ENCODE assay signal across 11 cellular contexts in the genomic region with DNA sequence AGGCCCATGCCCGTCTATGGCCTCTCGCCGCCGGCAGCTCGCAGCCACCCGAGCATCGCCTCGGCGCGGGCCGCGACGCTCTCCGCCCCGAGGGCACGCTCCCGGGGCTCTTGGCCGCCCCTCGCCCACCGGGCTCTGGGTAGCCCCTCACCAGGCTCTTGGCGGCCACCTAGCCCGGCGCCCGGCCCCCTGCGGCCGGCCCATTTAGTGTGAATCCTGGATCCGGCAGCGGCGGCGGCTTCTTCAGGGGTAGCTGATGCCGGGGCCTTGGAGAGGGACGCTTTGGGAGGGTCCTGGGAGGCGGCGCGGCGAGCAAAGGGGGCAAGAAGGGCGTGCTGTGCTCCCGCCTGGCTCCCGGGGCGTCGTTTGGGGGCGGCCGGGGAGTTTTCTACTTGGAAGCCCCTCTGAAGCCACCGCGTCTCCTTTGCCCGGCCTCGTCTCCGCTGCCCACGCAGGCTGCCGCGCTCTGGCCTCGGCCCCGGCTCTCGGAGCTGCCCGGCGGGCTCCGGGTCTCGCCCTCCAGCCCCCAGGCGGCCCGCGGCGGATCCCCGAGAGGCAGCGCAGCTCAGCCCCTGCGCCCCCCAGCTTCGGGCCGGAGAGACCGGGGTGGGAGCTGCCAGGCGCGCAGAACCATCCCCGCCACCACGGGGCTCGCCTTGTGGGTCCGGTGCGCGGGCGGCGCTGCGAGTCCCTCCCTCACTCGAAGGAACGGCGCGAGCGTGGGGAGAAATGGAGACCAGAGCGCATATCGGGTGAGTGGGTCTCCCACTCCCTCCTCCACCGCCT. TPM values are rescaled to one million over a fixed set of nuclear protein-coding genes. Genes with fewer than 3 reads are reported as not detected.
DNase-seq lines count a peak whose midpoint lies in the region; ATAC-seq and TF ChIP-seq lines count a peak whose summit lies in the region.
"Had no signal": no experiment of that assay in that cellular context is flagged by ENCODE, and none has a peak within 500 bp of the region (broad histone marks: within the 10 kb centered on the region; RNA-seq: fewer than 3 reads in every experiment).

No MANE protein-coding gene starts in this region.

- peaks cover 45% of the 10 kb centered on the region for H3K27me3 Mint-ChIP-seq in neural crest cell (ENCODE audit: low read depth)

- no peaks in the 10 kb centered on the region for H3K36me3 Mint-ChIP-seq in neural crest cell (ENCODE audit: low read depth)
- H3K36me3 Mint-ChIP-seq: activated naive CD8-positive, alpha-beta T cell treated with anti-CD3 and anti-CD28 coated beads, Interleukin-2, amount 10 ng/mL, durations not matched to agents 7 days and 5 days; naive B cell had no signal

- peak overlapping the region; percentile 66 for H3K4me3 Mint-ChIP-seq in neural crest cell
- H3K4me3 Mint-ChIP-seq: activated naive CD8-positive, alpha-beta T cell treated with anti-CD3 and anti-CD28 coated beads, Interleukin-2, amount 10 ng/mL, durations not matched to agents 7 days and 5 days had no signal

- peak overlapping the region; percentile 69 for H2AFZ ChIP-seq in GM23248

- H3K4me1 ChIP-seq in GM23248 (ENCODE audit: insufficient read depth), result no peaks in the 10 kb centered on the region
- H3K4me1 ChIP-seq in ectodermal cell (ENCODE audit: control insufficient read depth, insufficient read depth, low read length), result peaks cover 18% of the 10 kb centered on the region
- H3K4me1 ChIP-seq: Caco-2 had no signal

- no peaks in the 10 kb centered on the region for H3K9me3 ChIP-seq in GM23248 (ENCODE audit: low read depth)
- no peaks in the 10 kb centered on the region for H3K9me3 ChIP-seq in ectodermal cell (ENCODE audit: control insufficient read depth, low read length)
- H3K9me3 ChIP-seq: Caco-2 had no signal

- ATAC-seq in HG03571 (IDR thresholded peaks at IDR 0.05; ENCODE audit: unreplicated experiment), result no peak
- no peak for ATAC-seq in HG03378 (IDR thresholded peaks at IDR 0.05; ENCODE audit: unreplicated experiment)

- H4K20me1 ChIP-seq in GM23248 (ENCODE audit: insufficient read depth), result no peaks in the 10 kb centered on the region

- H3K4me3 ChIP-seq in GM23248 (peak overlapping the region; percentile 67), ectodermal cell (ENCODE audit: insufficient read depth, low read depth, low read length) (peak overlapping the region; percentile 39)

- H3K9me3 Mint-ChIP-seq in neural crest cell, result no peaks in the 10 kb centered on the region
- H3K9me3 Mint-ChIP-seq: activated naive CD8-positive, alpha-beta T cell treated with anti-CD3 and anti-CD28 coated beads, Interleukin-2, amount 10 ng/mL, durations not matched to agents 7 days and 5 days had no signal

- H3F3A ChIP-seq in GM23248 (ENCODE audit: insufficient read depth), result no peaks in the 10 kb centered on the region

- H3K27ac Mint-ChIP-seq in neural crest cell (ENCODE audit: unreplicated experiment), result no peak overlapping the region
- H3K27ac Mint-ChIP-seq: activated naive CD8-positive, alpha-beta T cell treated with anti-CD3 and anti-CD28 coated beads, Interleukin-2, amount 10 ng/mL, durations not matched to agents 7 days and 5 days; naive B cell had no signal

- H3K27ac ChIP-seq in GM23248 (no peak overlapping the region), ectodermal cell (ENCODE audit: insufficient read depth, low read depth, low read length, poor library complexity, severe bottlenecking) (no peak overlapping the region)

- 0 to 3% methylated on average over 43 to 85 of the region's 87 CpGs for WGBS in GM23248 (ENCODE audit: low coverage in 1 of 2, low lambda C conversion rate in 2 of 2, missing lambda C conversion rate in 2 of 2), 2 experiments
- WGBS in ectodermal cell, 2 experiments, result 4% methylated on average over 87 of the region's 87 CpGs

- no peak for TF ChIP-seq CTCF in neural crest cell (conservative IDR thresholded peaks at IDR 0.05)

- H3K27me3 ChIP-seq in GM23248 (replicated peaks; ENCODE audit: insufficient read depth), result peaks cover 51% of the 10 kb centered on the region
- H3K27me3 ChIP-seq in ectodermal cell (ENCODE audit: control insufficient read depth, insufficient read depth, low read length, poor library complexity, severe bottlenecking), result peaks cover 67% of the 10 kb centered on the region

- H3K79me2 ChIP-seq in GM23248 (ENCODE audit: insufficient read depth), result no peaks in the 10 kb centered on the region

- no peaks in the 10 kb centered on the region for H3K9me2 ChIP-seq in GM23248 (ENCODE audit: insufficient read depth)

- no peak overlapping the region for H3K9ac ChIP-seq in GM23248

- H3K36me3 ChIP-seq in GM23248 (ENCODE audit: low read depth) (no peaks in the 10 kb centered on the region), ectodermal cell (ENCODE audit: control insufficient read depth, insufficient read depth, low read length) (no peaks in the 10 kb centered on the region)

- peak; percentile 36 for DNase-seq in AG08396 (ENCODE audit: low spot score)
- DNase-seq in GM23248, result peak; percentile 35
- peak; percentile 28 for DNase-seq in neural crest cell (ENCODE audit: low read depth, low spot score)
- DNase-seq in activated T-cell treated with anti-CD3 and anti-CD28 coated beads, Interleukin-2, amount 50 U/mL, for 1 hour, result no peak
- no peak for DNase-seq in NCI-H524 treated with DMSO at 0.1 percent for 48 hours (lab: John Stamatoyannopoulos, UW)
- DNase-seq: activated naive CD8-positive, alpha-beta T cell treated with anti-CD3 and anti-CD28 coated beads, Interleukin-2, amount 10 ng/mL, durations not matched to agents 7 days and 5 days; Caco-2; naive B cell had no signal

- in situ Hi-C loops in GM23248 (cut with MboI), result loop anchor here (25.0 kb wide), 1 partner anchor 287 kb away; no protein-coding TSS in a partner anchor

- H3K4me1 Mint-ChIP-seq in neural crest cell, result peaks cover 24% of the 10 kb centered on the region

- H3K4me2 ChIP-seq in GM23248 (ENCODE audit: unreplicated experiment), result peak overlapping the region; percentile 30

RNA-seq across cellular contexts. Expression of gene PIEZO2, which starts 0.5 kb away (rescaled TPM):
- 1.1 and 1.5 TPM in 2 replicates for total RNA-seq in GM23248 (2014; rRNA removed; shearing (Covaris generic))
- 0.65 and 0.93 TPM in 2 replicates for polyA plus RNA-seq in GM23248 (2016; fragmentation: Nextera tagmentation; extraction: Ambion mirVana)
- polyA plus RNA-seq in ectodermal cell (2013, experiment 1 of 4), result 5.2 TPM
- polyA plus RNA-seq in ectodermal cell (2013, experiment 2 of 4), result 4.0 TPM
- polyA plus RNA-seq in ectodermal cell (2013, experiment 3 of 4), result 4.8 TPM
- 4.2 TPM for polyA plus RNA-seq in ectodermal cell (2013, experiment 4 of 4)
- total RNA-seq in neural crest cell, result 15.5 and 17.0 TPM in 2 replicates
- total RNA-seq: activated naive CD8-positive, alpha-beta T cell treated with anti-CD3 and anti-CD28 coated beads, Interleukin-2, amount 10 ng/mL, durations not matched to agents 7 days and 5 days had no signal

Comparison
In these comparisons a context has a peak if more than half of its experiments do, and no peak if none do; other contexts are left out.
1. DNase-seq: peak in AG08396 (single experiment), GM23248 (single experiment) and neural crest cell (single experiment); none in activated T-cell treated with anti-CD3 and anti-CD28 coated beads, Interleukin-2, amount 50 U/mL, for 1 hour (single experiment) and NCI-H524 treated with DMSO at 0.1 percent for 48 hours (single experiment).